Comparison of ENCODE assay signal across 1 cellular context in the genomic region with DNA sequence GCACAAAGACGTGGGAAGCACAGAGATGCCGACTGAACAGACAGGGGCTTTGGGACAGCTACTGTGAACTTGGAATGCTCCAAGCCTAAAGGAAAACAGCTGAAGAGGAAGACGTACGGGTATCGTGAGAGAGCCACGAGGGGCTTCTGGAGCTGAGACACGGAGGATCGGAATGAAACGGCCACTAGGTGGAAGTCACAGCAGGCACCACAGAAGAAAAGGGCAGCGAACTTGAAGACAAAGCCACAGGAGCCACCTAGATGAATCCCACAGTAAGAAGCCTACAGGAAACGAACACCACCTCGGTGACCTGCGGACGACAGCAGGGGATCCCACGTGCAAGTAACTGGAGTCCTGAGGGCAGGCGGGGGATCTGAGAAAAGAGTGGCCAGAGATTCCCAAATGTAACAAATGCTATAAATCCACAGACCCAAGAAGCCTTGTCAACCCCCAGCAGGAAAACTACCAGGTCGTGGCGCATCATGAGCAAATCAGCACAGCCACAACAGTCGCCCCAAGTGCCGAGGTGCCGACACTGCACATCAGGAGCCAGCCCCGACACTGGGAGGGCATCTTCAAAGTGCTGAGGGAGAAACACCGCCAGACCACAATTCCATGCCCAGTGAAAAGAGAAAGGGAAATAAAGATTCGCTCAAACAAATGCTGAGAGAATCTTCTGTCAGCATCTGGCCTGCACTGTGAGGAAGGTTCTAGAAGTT.
TF ChIP-seq lines count a peak whose summit lies in the region.

No MANE protein-coding gene starts in this region.

TF ChIP-seq in IMR-90, 13 proteins besides CTCF, POLR2A, EP300 and RAD21 (continued from another document):
- TF ChIP-seq CHD1 (IDR thresholded peaks at IDR 0.05; ENCODE audit: low read depth, low read length) (no peak), MAFK (IDR thresholded peaks at IDR 0.05; ENCODE audit: low read depth, low read length) (no peak), BHLHE40 (IDR thresholded peaks at IDR 0.05; ENCODE audit: low read depth, low read length) (no peak), MAZ (IDR thresholded peaks at IDR 0.05; ENCODE audit: borderline replicate concordance, low read depth, low read length) (no peak), MXI1 (IDR thresholded peaks at IDR 0.05; ENCODE audit: borderline replicate concordance, low read depth, low read length) (no peak), SMC3 (IDR thresholded peaks at IDR 0.05; ENCODE audit: low read depth, low read length) (no peak), NFE2L2 (IDR thresholded peaks at IDR 0.05; ENCODE audit: low read depth, low read length) (no peak), RCOR1 (IDR thresholded peaks at IDR 0.05; ENCODE audit: insufficient replicate concordance, low read length) (no peak), CEBPB (IDR thresholded peaks at IDR 0.05; ENCODE audit: low read depth, low read length) (no peak), FOS (IDR thresholded peaks at IDR 0.05; ENCODE audit: low read depth, low read length) (no peak)
- TF ChIP-seq, protein P1, sequence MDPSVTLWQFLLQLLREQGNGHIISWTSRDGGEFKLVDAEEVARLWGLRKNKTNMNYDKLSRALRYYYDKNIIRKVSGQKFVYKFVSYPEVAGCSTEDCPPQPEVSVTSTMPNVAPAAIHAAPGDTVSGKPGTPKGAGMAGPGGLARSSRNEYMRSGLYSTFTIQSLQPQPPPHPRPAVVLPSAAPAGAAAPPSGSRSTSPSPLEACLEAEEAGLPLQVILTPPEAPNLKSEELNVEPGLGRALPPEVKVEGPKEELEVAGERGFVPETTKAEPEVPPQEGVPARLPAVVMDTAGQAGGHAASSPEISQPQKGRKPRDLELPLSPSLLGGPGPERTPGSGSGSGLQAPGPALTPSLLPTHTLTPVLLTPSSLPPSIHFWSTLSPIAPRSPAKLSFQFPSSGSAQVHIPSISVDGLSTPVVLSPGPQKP (IDR thresholded peaks at IDR 0.05; ENCODE audit: borderline replicate concordance, low read depth, low read length): no peak
- TF ChIP-seq, protein P2, sequence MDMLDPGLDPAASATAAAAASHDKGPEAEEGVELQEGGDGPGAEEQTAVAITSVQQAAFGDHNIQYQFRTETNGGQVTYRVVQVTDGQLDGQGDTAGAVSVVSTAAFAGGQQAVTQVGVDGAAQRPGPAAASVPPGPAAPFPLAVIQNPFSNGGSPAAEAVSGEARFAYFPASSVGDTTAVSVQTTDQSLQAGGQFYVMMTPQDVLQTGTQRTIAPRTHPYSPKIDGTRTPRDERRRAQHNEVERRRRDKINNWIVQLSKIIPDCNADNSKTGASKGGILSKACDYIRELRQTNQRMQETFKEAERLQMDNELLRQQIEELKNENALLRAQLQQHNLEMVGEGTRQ (IDR thresholded peaks at IDR 0.05; ENCODE audit: low read depth, low read length): no peak
